In the genomic region with DNA sequence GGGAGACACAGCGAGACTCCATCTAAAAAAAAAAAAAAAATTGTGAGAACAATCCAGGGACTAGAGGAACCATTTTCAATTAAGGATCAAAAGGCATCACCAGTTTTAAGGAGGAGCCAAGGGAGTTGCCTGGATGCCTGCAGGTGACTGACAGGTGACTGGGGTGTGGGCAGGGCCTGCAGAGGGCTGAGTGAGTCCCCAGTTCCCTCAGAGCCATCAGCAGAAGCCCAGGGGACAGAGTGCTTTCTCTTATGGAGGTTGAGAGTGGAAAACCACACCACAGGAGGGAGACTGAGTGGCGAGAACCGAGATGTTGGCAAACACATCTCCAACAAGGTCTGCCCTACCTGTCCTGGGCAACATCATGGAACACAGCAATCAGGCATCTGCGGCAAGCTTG, we compare ENCODE assay signal across 2 cellular contexts.
TF ChIP-seq lines count a peak whose summit lies in the region.

No MANE protein-coding gene starts in this region.

TF ChIP-seq in GM23338, 12 proteins besides CTCF, POLR2A, EP300 and RAD21 (continued from another document):
- TF ChIP-seq, protein P1, sequence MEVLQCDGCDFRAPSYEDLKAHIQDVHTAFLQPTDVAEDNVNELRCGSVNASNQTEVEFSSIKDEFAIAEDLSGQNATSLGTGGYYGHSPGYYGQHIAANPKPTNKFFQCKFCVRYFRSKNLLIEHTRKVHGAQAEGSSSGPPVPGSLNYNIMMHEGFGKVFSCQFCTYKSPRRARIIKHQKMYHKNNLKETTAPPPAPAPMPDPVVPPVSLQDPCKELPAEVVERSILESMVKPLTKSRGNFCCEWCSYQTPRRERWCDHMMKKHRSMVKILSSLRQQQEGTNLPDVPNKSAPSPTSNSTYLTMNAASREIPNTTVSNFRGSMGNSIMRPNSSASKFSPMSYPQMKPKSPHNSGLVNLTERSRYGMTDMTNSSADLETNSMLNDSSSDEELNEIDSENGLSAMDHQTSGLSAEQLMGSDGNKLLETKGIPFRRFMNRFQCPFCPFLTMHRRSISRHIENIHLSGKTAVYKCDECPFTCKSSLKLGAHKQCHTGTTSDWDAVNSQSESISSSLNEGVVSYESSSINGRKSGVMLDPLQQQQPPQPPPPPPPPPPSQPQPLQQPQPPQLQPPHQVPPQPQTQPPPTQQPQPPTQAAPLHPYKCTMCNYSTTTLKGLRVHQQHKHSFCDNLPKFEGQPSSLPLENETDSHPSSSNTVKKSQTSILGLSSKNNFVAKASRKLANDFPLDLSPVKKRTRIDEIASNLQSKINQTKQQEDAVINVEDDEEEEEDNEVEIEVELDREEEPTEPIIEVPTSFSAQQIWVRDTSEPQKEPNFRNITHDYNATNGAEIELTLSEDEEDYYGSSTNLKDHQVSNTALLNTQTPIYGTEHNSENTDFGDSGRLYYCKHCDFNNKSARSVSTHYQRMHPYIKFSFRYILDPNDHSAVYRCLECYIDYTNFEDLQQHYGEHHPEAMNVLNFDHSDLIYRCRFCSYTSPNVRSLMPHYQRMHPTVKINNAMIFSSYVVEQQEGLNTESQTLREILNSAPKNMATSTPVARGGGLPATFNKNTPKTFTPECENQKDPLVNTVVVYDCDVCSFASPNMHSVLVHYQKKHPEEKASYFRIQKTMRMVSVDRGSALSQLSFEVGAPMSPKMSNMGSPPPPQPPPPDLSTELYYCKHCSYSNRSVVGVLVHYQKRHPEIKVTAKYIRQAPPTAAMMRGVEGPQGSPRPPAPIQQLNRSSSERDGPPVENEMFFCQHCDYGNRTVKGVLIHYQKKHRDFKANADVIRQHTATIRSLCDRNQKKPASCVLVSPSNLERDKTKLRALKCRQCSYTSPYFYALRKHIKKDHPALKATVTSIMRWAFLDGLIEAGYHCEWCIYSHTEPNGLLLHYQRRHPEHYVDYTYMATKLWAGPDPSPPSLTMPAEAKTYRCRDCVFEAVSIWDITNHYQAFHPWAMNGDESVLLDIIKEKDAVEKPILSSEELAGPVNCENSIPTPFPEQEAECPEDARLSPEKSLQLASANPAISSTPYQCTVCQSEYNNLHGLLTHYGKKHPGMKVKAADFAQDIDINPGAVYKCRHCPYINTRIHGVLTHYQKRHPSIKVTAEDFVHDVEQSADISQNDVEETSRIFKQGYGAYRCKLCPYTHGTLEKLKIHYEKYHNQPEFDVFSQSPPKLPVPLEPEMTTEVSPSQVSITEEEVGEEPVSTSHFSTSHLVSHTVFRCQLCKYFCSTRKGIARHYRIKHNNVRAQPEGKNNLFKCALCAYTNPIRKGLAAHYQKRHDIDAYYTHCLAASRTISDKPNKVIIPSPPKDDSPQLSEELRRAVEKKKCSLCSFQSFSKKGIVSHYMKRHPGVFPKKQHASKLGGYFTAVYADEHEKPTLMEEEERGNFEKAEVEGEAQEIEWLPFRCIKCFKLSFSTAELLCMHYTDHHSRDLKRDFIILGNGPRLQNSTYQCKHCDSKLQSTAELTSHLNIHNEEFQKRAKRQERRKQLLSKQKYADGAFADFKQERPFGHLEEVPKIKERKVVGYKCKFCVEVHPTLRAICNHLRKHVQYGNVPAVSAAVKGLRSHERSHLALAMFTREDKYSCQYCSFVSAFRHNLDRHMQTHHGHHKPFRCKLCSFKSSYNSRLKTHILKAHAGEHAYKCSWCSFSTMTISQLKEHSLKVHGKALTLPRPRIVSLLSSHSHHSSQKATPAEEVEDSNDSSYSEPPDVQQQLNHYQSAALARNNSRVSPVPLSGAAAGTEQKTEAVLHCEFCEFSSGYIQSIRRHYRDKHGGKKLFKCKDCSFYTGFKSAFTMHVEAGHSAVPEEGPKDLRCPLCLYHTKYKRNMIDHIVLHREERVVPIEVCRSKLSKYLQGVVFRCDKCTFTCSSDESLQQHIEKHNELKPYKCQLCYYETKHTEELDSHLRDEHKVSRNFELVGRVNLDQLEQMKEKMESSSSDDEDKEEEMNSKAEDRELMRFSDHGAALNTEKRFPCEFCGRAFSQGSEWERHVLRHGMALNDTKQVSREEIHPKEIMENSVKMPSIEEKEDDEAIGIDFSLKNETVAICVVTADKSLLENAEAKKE (CRISPR knock-in tag; IDR thresholded peaks at IDR 0.05) = no peak
- TF ChIP-seq JUNB (IDR thresholded peaks at IDR 0.05; ENCODE audit: unreplicated experiment) = no peak
- no peak for TF ChIP-seq ZNF114 (CRISPR knock-in tag; IDR thresholded peaks at IDR 0.05)
- TF ChIP-seq ZNF331 (CRISPR knock-in tag; IDR thresholded peaks at IDR 0.05; ENCODE audit: low read depth) = no peak
- TF ChIP-seq CREB1 (CRISPR knock-in tag; IDR thresholded peaks at IDR 0.05; ENCODE audit: low read depth) = no peak
- TF ChIP-seq, protein P2, sequence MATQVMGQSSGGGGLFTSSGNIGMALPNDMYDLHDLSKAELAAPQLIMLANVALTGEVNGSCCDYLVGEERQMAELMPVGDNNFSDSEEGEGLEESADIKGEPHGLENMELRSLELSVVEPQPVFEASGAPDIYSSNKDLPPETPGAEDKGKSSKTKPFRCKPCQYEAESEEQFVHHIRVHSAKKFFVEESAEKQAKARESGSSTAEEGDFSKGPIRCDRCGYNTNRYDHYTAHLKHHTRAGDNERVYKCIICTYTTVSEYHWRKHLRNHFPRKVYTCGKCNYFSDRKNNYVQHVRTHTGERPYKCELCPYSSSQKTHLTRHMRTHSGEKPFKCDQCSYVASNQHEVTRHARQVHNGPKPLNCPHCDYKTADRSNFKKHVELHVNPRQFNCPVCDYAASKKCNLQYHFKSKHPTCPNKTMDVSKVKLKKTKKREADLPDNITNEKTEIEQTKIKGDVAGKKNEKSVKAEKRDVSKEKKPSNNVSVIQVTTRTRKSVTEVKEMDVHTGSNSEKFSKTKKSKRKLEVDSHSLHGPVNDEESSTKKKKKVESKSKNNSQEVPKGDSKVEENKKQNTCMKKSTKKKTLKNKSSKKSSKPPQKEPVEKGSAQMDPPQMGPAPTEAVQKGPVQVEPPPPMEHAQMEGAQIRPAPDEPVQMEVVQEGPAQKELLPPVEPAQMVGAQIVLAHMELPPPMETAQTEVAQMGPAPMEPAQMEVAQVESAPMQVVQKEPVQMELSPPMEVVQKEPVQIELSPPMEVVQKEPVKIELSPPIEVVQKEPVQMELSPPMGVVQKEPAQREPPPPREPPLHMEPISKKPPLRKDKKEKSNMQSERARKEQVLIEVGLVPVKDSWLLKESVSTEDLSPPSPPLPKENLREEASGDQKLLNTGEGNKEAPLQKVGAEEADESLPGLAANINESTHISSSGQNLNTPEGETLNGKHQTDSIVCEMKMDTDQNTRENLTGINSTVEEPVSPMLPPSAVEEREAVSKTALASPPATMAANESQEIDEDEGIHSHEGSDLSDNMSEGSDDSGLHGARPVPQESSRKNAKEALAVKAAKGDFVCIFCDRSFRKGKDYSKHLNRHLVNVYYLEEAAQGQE (IDR thresholded peaks at IDR 0.05; ENCODE audit: unreplicated experiment) = no peak
- TF ChIP-seq EZH2 (IDR thresholded peaks at IDR 0.05; ENCODE audit: low read depth, unreplicated experiment) = no peak
- TF ChIP-seq POLR2AphosphoS5 (IDR thresholded peaks at IDR 0.05; ENCODE audit: low read depth) = no peak
- no peak for TF ChIP-seq STAT1 (IDR thresholded peaks at IDR 0.05; ENCODE audit: unreplicated experiment)
- TF ChIP-seq EZH2phosphoT487 (IDR thresholded peaks at IDR 0.05; ENCODE audit: unreplicated experiment) = no peak
TF ChIP-seq in GM23338: peak in this region for 0.

TF ChIP-seq in WTC11, 78 proteins besides CTCF, POLR2A, EP300 and RAD21 (continued from another document):
- TF ChIP-seq, protein P3, sequence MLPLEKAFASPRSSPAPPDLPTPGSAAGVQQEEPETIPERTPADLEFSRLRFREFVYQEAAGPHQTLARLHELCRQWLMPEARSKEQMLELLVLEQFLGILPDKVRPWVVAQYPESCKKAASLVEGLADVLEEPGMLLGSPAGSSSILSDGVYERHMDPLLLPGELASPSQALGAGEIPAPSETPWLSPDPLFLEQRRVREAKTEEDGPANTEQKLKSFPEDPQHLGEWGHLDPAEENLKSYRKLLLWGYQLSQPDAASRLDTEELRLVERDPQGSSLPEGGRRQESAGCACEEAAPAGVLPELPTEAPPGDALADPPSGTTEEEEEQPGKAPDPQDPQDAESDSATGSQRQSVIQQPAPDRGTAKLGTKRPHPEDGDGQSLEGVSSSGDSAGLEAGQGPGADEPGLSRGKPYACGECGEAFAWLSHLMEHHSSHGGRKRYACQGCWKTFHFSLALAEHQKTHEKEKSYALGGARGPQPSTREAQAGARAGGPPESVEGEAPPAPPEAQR (CRISPR knock-in tag; IDR thresholded peaks at IDR 0.05) = no peak
- TF ChIP-seq, protein P4, sequence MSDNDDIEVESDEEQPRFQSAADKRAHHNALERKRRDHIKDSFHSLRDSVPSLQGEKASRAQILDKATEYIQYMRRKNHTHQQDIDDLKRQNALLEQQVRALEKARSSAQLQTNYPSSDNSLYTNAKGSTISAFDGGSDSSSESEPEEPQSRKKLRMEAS (CRISPR knock-in tag; IDR thresholded peaks at IDR 0.05) = no peak
- TF ChIP-seq ESRRA (CRISPR knock-in tag; IDR thresholded peaks at IDR 0.05; ENCODE audit: borderline replicate concordance) = no peak
- no peak for TF ChIP-seq SMAD4 (CRISPR knock-in tag; IDR thresholded peaks at IDR 0.05)
- no peak for TF ChIP-seq TEAD4 (CRISPR knock-in tag; IDR thresholded peaks at IDR 0.05)
- TF ChIP-seq, protein P5, sequence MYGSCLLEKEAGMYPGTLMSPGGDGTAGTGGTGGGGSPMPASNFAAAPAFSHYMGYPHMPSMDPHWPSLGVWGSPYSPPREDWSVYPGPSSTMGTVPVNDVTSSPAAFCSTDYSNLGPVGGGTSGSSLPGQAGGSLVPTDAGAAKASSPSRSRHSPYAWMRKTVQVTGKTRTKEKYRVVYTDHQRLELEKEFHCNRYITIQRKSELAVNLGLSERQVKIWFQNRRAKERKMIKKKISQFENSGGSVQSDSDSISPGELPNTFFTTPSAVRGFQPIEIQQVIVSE (CRISPR knock-in tag; IDR thresholded peaks at IDR 0.05; ENCODE audit: borderline replicate concordance) = no peak
- TF ChIP-seq ZNF396 (CRISPR knock-in tag; IDR thresholded peaks at IDR 0.05; ENCODE audit: borderline replicate concordance) = no peak
